Comparison of ENCODE assay signal across 11 cellular contexts in genomic region chr3:61663728-61664492, GRCh38.
A peak's percentile ranks its signal among the peaks of the same experiment; 100 is the strongest.
DNase-seq lines count a peak whose midpoint lies in the region; ATAC-seq and TF ChIP-seq lines count a peak whose summit lies in the region.
"Had no signal": no experiment of that assay in that cellular context is flagged by ENCODE, and none has a peak within 500 bp of the region (broad histone marks: within the 10 kb centered on the region; RNA-seq: fewer than 3 reads in every experiment).

No MANE protein-coding gene starts in this region.

- 85 to 91% (median 87%) methylated on average over 8 of the region's 8 CpGs for WGBS in stomach, 5 donors

- no peak for TF ChIP-seq EP300 in stomach (IDR thresholded peaks at IDR 0.05)

- TF ChIP-seq CTCF in stomach (IDR thresholded peaks at IDR 0.05), result no peak

- H3K27me3 ChIP-seq in adipocyte (replicated peaks; ENCODE audit: control insufficient read depth, insufficient read depth, low read length), result no peaks in the 10 kb centered on the region
- no peaks in the 10 kb centered on the region for H3K27me3 ChIP-seq in iPS-20b (ENCODE audit: insufficient read depth, low read length)
- H3K27me3 ChIP-seq in stomach, result no peaks in the 10 kb centered on the region

- peak overlapping the region; percentile 54 for H3K4me3 ChIP-seq in adipocyte (ENCODE audit: low read length)
- H3K4me3 ChIP-seq in iPS-20b (ENCODE audit: low read length), result no peak overlapping the region
- H3K4me3 ChIP-seq in stomach, result no peak overlapping the region

- H3K36me3 ChIP-seq in adipocyte (ENCODE audit: control insufficient read depth, insufficient read depth, low read length, severe bottlenecking) (no peaks in the 10 kb centered on the region), iPS-20b (ENCODE audit: insufficient read depth, low read depth, low read length) (no peaks in the 10 kb centered on the region), stomach (no peaks in the 10 kb centered on the region)

- no peak for ATAC-seq in HG02571 (IDR thresholded peaks at IDR 0.05; ENCODE audit: unreplicated experiment)

- POLR2A ChIA-PET in HEK293T (lab: Yijun Ruan, JAX), result no interaction called here

- peak; percentile 53 for DNase-seq in 8988T
- peak; percentile 66 for DNase-seq in HEK293T (ENCODE audit: extremely low spot score)
- peak; percentile 97 for DNase-seq in adipocyte (ENCODE audit: low read depth)
- no peak for DNase-seq in GDM1 (lab: John Stamatoyannopoulos, UW)
- DNase-seq in NK-92 (lab: John Stamatoyannopoulos, UW; ENCODE audit: unreplicated experiment), result no peak
- no peak for DNase-seq in stomach
- DNase-seq: activated CD4-positive, alpha-beta T cell treated with anti-CD3 and anti-CD28 coated beads, Interleukin-2, amount 10 ng/mL, durations not matched to agents 7 days and 5 days; NCI-H748 treated with DMSO at 0.1 percent for 48 hours had no signal

- H3K27ac ChIP-seq in iPS-20b (ENCODE audit: low read length) (peak overlapping the region; percentile 53), stomach (no peak overlapping the region)
- H3K27ac ChIP-seq: C4-2B had no signal

- intact Hi-C loops in stomach (cut with DNase I; ENCODE audit: low total_unique reads), result no loop called here

- H3K4me1 ChIP-seq in adipocyte (ENCODE audit: control insufficient read depth, insufficient read depth, low read length) (peaks cover 32% of the 10 kb centered on the region), iPS-20b (ENCODE audit: insufficient read depth, low read length) (peaks cover 22% of the 10 kb centered on the region), stomach (peaks cover 0 to 8% (median 3%) of the 10 kb centered on the region in 4 donors)

- no peak for TF ChIP-seq POLR2A in stomach (IDR thresholded peaks at IDR 0.05)

- no peaks in the 10 kb centered on the region for H3K9me3 ChIP-seq in adipocyte (ENCODE audit: control insufficient read depth, low read length)
- H3K9me3 ChIP-seq in iPS-20b (ENCODE audit: insufficient read depth, low read depth, low read length), result no peaks in the 10 kb centered on the region
- no peaks in the 10 kb centered on the region for H3K9me3 ChIP-seq in stomach

- CTCF ChIA-PET in HEK293T (lab: Yijun Ruan, JAX), result no interaction called here

- H3K9ac ChIP-seq in adipocyte (ENCODE audit: low read length) (peak overlapping the region; percentile 36), iPS-20b (ENCODE audit: low read depth, low read length) (no peak overlapping the region)

TF ChIP-seq in HEK293T, 16 proteins besides CTCF, POLR2A, EP300 and RAD21:
- TF ChIP-seq FOXM1 (IDR thresholded peaks at IDR 0.05; ENCODE audit: borderline replicate concordance), result no peak
- TF ChIP-seq NFRKB (IDR thresholded peaks at IDR 0.05), result no peak
- TF ChIP-seq ARNT (IDR thresholded peaks at IDR 0.05), result peak; percentile 91
- no peak for TF ChIP-seq L3MBTL2 (conservative IDR thresholded peaks at IDR 0.05)
- peak; percentile 85 for TF ChIP-seq PKNOX1 (IDR thresholded peaks at IDR 0.05)
- TF ChIP-seq SUZ12 (IDR thresholded peaks at IDR 0.05), result no peak
- TF ChIP-seq CTBP1 (IDR thresholded peaks at IDR 0.05; ENCODE audit: borderline replicate concordance), result peak; percentile 92

Comparison
In these comparisons a context has a peak if more than half of its experiments do, and no peak if none do; other contexts are left out.
1. DNase-seq: peak in 8988T (single experiment), HEK293T (single experiment) and adipocyte (single experiment); none in GDM1 (single experiment), NK-92 (single experiment) and stomach (single experiment).